14 cellular contexts compared by ENCODE assay signal in genomic region chr12:19800884-19801283, GRCh38.
DNase-seq lines count a peak whose midpoint lies in the region; ATAC-seq and TF ChIP-seq lines count a peak whose summit lies in the region.
"Had no signal": no experiment of that assay in that cellular context is flagged by ENCODE, and none has a peak within 500 bp of the region (broad histone marks: within the 10 kb centered on the region; RNA-seq: fewer than 3 reads in every experiment).

No MANE protein-coding gene starts in this region.

- H3K9me3 Mint-ChIP-seq in activated T-cell treated with anti-CD3 and anti-CD28 coated beads, Interleukin-2, amount 50 U/mL, for 24 hours, result peaks cover 4% of the 10 kb centered on the region
- no peaks in the 10 kb centered on the region for H3K9me3 Mint-ChIP-seq in activated T-helper 1 cell treated with anti-CD3 and anti-CD28 coated beads, Interleukin-12 subunit alpha, Interleukin-12 subunit beta, Interleukin-2, Interleukin-4 antibody, amounts not matched to agents 30 ng/mL and 10 ng/mL and 1 ng/mL, durations not matched to agents 14 hours and 24 hours and 36 hours
- H3K9me3 Mint-ChIP-seq in stimulated activated naive CD8-positive, alpha-beta T cell treated with anti-CD3 and anti-CD28 coated beads, Interleukin-15, amount 100 ng/mL, for 72 hours, result no peaks in the 10 kb centered on the region
- H3K9me3 Mint-ChIP-seq: HFFc6 had no signal

- ATAC-seq in stimulated activated naive CD8-positive, alpha-beta T cell treated with anti-CD3 and anti-CD28 coated beads, Interleukin-15, amount 100 ng/mL, for 72 hours, result peak; percentile 96
- no peak for ATAC-seq in HG03457 (IDR thresholded peaks at IDR 0.05; ENCODE audit: unreplicated experiment)

- H3K36me3 Mint-ChIP-seq in activated T-cell treated with anti-CD3 and anti-CD28 coated beads, Interleukin-2, amount 50 U/mL, for 24 hours (ENCODE audit: low read depth), result peaks cover 2% of the 10 kb centered on the region
- H3K36me3 Mint-ChIP-seq in activated T-helper 1 cell treated with anti-CD3 and anti-CD28 coated beads, Interleukin-12 subunit alpha, Interleukin-12 subunit beta, Interleukin-2, Interleukin-4 antibody, amounts not matched to agents 30 ng/mL and 10 ng/mL and 1 ng/mL, durations not matched to agents 14 hours and 24 hours and 36 hours (ENCODE audit: low read depth), result no peaks in the 10 kb centered on the region

- H3K4me1 Mint-ChIP-seq in activated T-cell treated with anti-CD3 and anti-CD28 coated beads, Interleukin-2, amount 50 U/mL, for 24 hours (ENCODE audit: low read depth), result peaks cover 32% of the 10 kb centered on the region
- H3K4me1 Mint-ChIP-seq in activated T-helper 1 cell treated with anti-CD3 and anti-CD28 coated beads, Interleukin-12 subunit alpha, Interleukin-12 subunit beta, Interleukin-2, Interleukin-4 antibody, amounts not matched to agents 30 ng/mL and 10 ng/mL and 1 ng/mL, durations not matched to agents 14 hours and 24 hours and 36 hours (ENCODE audit: low read depth), result no peaks in the 10 kb centered on the region
- peaks cover 18% of the 10 kb centered on the region for H3K4me1 Mint-ChIP-seq in stimulated activated naive CD8-positive, alpha-beta T cell treated with anti-CD3 and anti-CD28 coated beads, Interleukin-15, amount 100 ng/mL, for 72 hours

- TF ChIP-seq CTCF in fibroblast of villous mesenchyme (IDR thresholded peaks at IDR 0.05; ENCODE audit: insufficient read depth, low read depth, low read length), result no peak

- no peak overlapping the region for H3K4me3 Mint-ChIP-seq in activated T-cell treated with anti-CD3 and anti-CD28 coated beads, Interleukin-2, amount 50 U/mL, for 24 hours
- no peak overlapping the region for H3K4me3 Mint-ChIP-seq in activated T-helper 1 cell treated with anti-CD3 and anti-CD28 coated beads, Interleukin-12 subunit alpha, Interleukin-12 subunit beta, Interleukin-2, Interleukin-4 antibody, amounts not matched to agents 30 ng/mL and 10 ng/mL and 1 ng/mL, durations not matched to agents 14 hours and 24 hours and 36 hours
- H3K4me3 Mint-ChIP-seq in stimulated activated naive CD8-positive, alpha-beta T cell treated with anti-CD3 and anti-CD28 coated beads, Interleukin-15, amount 100 ng/mL, for 72 hours, result peak overlapping the region in 1 of 2 donors; percentile 38
- H3K4me3 Mint-ChIP-seq: HFFc6, neural crest cell had no signal

- no peak overlapping the region for H3K4me3 ChIP-seq in fibroblast of villous mesenchyme (ENCODE audit: low read depth, low read length)

- peak overlapping the region; percentile 77 for H3K27ac Mint-ChIP-seq in activated T-cell treated with anti-CD3 and anti-CD28 coated beads, Interleukin-2, amount 50 U/mL, for 24 hours
- peak overlapping the region; percentile 40 for H3K27ac Mint-ChIP-seq in activated T-helper 1 cell treated with anti-CD3 and anti-CD28 coated beads, Interleukin-12 subunit alpha, Interleukin-12 subunit beta, Interleukin-2, Interleukin-4 antibody, amounts not matched to agents 30 ng/mL and 10 ng/mL and 1 ng/mL, durations not matched to agents 14 hours and 24 hours and 36 hours
- peak overlapping the region; percentile 20 to 21 for H3K27ac Mint-ChIP-seq in stimulated activated naive CD8-positive, alpha-beta T cell treated with anti-CD3 and anti-CD28 coated beads, Interleukin-15, amount 100 ng/mL, for 72 hours
- H3K27ac Mint-ChIP-seq: HFFc6 had no signal

- DNase-seq in activated T-cell treated with anti-CD3 and anti-CD28 coated beads, Interleukin-2, amount 50 U/mL, for 24 hours, result no peak
- no peak for DNase-seq in activated T-cell treated with anti-CD3 and anti-CD28 coated beads for 4 hours
- no peak for DNase-seq in activated T-helper 1 cell treated with anti-CD3 and anti-CD28 coated beads, Interleukin-12 subunit alpha, Interleukin-12 subunit beta, Interleukin-2, Interleukin-4 antibody, amounts not matched to agents 30 ng/mL and 10 ng/mL and 1 ng/mL, durations not matched to agents 14 hours and 24 hours and 36 hours (ENCODE audit: low spot score)
- peak; percentile 28 for DNase-seq in fibroblast of villous mesenchyme (ENCODE audit: low read depth)
- no peak for DNase-seq in stimulated activated naive CD8-positive, alpha-beta T cell treated with anti-CD3 and anti-CD28 coated beads, Interleukin-15, amount 100 ng/mL, for 72 hours
- DNase-seq in DMS53 (lab: John Stamatoyannopoulos, UW), result no peak
- DNase-seq in NCI-H128 (lab: John Stamatoyannopoulos, UW; ENCODE audit: unreplicated experiment), result no peak
- DNase-seq: central memory CD4-positive, alpha-beta T cell; HFFc6; MV-4-11; NCI-H345; OCI-M1 had no signal

- H3K27me3 Mint-ChIP-seq in activated T-cell treated with anti-CD3 and anti-CD28 coated beads, Interleukin-2, amount 50 U/mL, for 24 hours, result no peaks in the 10 kb centered on the region
- no peaks in the 10 kb centered on the region for H3K27me3 Mint-ChIP-seq in activated T-helper 1 cell treated with anti-CD3 and anti-CD28 coated beads, Interleukin-12 subunit alpha, Interleukin-12 subunit beta, Interleukin-2, Interleukin-4 antibody, amounts not matched to agents 30 ng/mL and 10 ng/mL and 1 ng/mL, durations not matched to agents 14 hours and 24 hours and 36 hours (ENCODE audit: insufficient read depth)
- no peaks in the 10 kb centered on the region for H3K27me3 Mint-ChIP-seq in stimulated activated naive CD8-positive, alpha-beta T cell treated with anti-CD3 and anti-CD28 coated beads, Interleukin-15, amount 100 ng/mL, for 72 hours

- intact Hi-C loops in activated T-helper 1 cell treated with anti-CD3 and anti-CD28 coated beads, Interleukin-12 subunit alpha, Interleukin-12 subunit beta, Interleukin-2, Interleukin-4 antibody, amounts not matched to agents 30 ng/mL and 10 ng/mL and 1 ng/mL, durations not matched to agents 14 hours and 24 hours and 36 hours (cut with micrococcal nuclease), result loop anchor here (1.0 kb wide), 1 partner anchor 29 kb away; no protein-coding TSS in a partner anchor

Comparison
In these comparisons a context has a peak if more than half of its experiments do, and no peak if none do; other contexts are left out.
1. H3K27ac Mint-ChIP-seq: peak in every context shown above with its lines; median percentile 77 in activated T-cell treated with anti-CD3 and anti-CD28 coated beads, Interleukin-2, amount 50 U/mL, for 24 hours; 40 in activated T-helper 1 cell treated with anti-CD3 and anti-CD28 coated beads, Interleukin-12 subunit alpha, Interleukin-12 subunit beta, Interleukin-2, Interleukin-4 antibody, amounts not matched to agents 30 ng/mL and 10 ng/mL and 1 ng/mL, durations not matched to agents 14 hours and 24 hours and 36 hours; 20 in stimulated activated naive CD8-positive, alpha-beta T cell treated with anti-CD3 and anti-CD28 coated beads, Interleukin-15, amount 100 ng/mL, for 72 hours.